8 cellular contexts compared by ENCODE assay signal in the genomic region with DNA sequence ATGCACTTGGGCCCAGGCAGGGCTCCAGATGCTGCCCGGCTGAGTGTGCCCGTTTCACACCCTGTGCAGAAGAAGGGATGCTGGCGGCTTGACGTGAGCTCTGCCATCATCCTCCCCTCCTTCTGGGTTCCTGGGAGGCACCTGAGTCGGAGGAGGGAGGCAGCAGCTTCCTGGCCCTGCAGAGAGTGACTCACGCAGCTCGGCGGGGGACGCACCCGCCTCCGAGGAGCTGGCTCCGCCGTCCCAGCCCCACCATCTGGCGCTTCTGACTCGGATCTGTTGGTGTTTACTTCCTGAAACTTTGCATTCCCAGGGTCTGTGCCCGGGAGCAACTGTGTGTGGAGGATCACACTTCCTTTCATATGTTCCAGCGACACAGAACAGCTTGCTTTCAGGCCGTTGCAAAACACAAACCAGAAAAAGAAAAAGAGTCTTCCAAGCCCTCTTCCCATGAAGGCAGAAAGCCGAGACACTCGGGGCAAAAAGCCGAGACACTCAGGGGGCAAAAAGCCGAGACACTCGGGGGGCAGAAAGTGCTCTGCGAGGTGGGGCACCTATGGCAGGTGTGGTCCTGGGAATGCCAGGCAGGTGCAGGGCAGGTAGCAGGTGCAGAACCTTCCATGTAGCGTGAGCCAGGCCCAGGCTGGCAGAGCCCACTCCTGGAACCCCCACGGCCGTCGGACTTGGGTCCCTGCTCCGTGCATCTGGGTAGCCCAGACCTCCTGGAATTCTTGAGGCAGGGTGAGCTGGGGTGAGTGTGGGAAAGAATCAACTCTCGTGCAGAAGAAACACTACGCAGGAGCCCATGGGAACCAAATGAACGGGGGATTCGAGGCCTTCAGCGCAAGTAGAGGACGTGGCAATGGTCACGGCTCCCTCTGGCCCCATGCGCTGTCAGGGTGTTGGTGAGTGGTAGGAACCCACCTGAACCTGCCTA. TPM values are rescaled to one million over a fixed set of nuclear protein-coding genes. Genes with fewer than 3 reads are reported as not detected.
DNase-seq lines count a peak whose midpoint lies in the region; ATAC-seq, FAIRE-seq and TF ChIP-seq lines count a peak whose summit lies in the region.

No MANE protein-coding gene starts in this region.

- H3K4me3 ChIP-seq in NB4 (ENCODE audit: low read depth, low read length) = no peak overlapping the region
- no peak overlapping the region for H3K4me3 ChIP-seq in choroid plexus epithelial cell (ENCODE audit: low read depth, low read length)

- DNase-seq in D721Med (ENCODE audit: insufficient read length, low spot score) (peak; percentile 90), NB4 (ENCODE audit: low read depth) (peak; percentile 95), choroid plexus epithelial cell (ENCODE audit: low read depth) (peak; percentile 88), mucosa of gallbladder (ENCODE audit: low spot score) (peak; percentile 46), HuH-7.5 (ENCODE audit: low spot score) (no peak)

- no peak for FAIRE-seq in D721Med (lab: Jason Lieb, UNC)

- ATAC-seq in HG02885 (IDR thresholded peaks at IDR 0.05; ENCODE audit: poor library complexity, unreplicated experiment) (no peak), GM18870 (IDR thresholded peaks at IDR 0.05; ENCODE audit: unreplicated experiment) (no peak), GM21529 (IDR thresholded peaks at IDR 0.05; ENCODE audit: unreplicated experiment) (no peak)

- TF ChIP-seq CTCF in D721Med (IDR thresholded peaks at IDR 0.05; ENCODE audit: insufficient read depth, missing control alignments) = no peak
- no peak for TF ChIP-seq CTCF in NB4 (IDR thresholded peaks at IDR 0.05; ENCODE audit: low read depth, low read length)
- no peak for TF ChIP-seq CTCF in choroid plexus epithelial cell (conservative IDR thresholded peaks at IDR 0.05; ENCODE audit: low read depth, low read length)

- peak; percentile 23 for TF ChIP-seq POLR2A in NB4 (IDR thresholded peaks at IDR 0.05; ENCODE audit: extremely low read depth, insufficient read length)

RNA-seq across cellular contexts. Expression of a gene that starts 27.6 kb away (rescaled TPM):
- 0.12 TPM for total RNA-seq in mucosa of gallbladder
